2 cellular contexts compared by ENCODE assay signal in the genomic region with DNA sequence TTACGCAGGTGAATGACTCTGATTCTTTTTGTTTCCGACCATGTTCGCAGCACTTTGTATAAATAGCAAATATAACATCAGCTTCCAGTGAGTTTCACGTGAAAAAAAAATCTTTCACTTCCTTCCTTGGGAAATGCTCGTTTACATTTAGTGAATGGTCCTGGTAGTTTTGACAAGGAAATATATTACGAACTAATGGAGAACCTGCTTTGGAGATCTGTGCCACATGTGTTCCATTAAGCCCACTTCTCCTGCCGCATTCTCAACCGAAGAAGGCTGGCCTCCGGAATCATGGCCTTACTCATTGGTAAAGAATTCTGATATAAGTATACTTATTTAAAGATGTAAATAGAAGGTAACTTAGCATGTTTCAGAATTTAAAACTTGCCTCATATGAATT.
TF ChIP-seq lines count a peak whose summit lies in the region.

No MANE protein-coding gene starts in this region.

TF ChIP-seq in H1, 55 proteins besides CTCF, POLR2A, EP300 and RAD21:
- TF ChIP-seq RBBP5 (IDR thresholded peaks at IDR 0.05; ENCODE audit: borderline replicate concordance, low read depth, low read length): no peak
- no peak for TF ChIP-seq SRF (IDR thresholded peaks at IDR 0.05; ENCODE audit: low read depth, low read length)
- TF ChIP-seq, protein P1, sequence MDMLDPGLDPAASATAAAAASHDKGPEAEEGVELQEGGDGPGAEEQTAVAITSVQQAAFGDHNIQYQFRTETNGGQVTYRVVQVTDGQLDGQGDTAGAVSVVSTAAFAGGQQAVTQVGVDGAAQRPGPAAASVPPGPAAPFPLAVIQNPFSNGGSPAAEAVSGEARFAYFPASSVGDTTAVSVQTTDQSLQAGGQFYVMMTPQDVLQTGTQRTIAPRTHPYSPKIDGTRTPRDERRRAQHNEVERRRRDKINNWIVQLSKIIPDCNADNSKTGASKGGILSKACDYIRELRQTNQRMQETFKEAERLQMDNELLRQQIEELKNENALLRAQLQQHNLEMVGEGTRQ (IDR thresholded peaks at IDR 0.05; ENCODE audit: low read length): no peak
- TF ChIP-seq BACH1 (IDR thresholded peaks at IDR 0.05; ENCODE audit: low read length): no peak
- no peak for TF ChIP-seq RXRA (IDR thresholded peaks at IDR 0.05; ENCODE audit: insufficient read depth, low read depth, low read length)
- TF ChIP-seq ZNF274 (IDR thresholded peaks at IDR 0.05; ENCODE audit: borderline replicate concordance, extremely low read depth, low read length): no peak
- TF ChIP-seq, protein P2, sequence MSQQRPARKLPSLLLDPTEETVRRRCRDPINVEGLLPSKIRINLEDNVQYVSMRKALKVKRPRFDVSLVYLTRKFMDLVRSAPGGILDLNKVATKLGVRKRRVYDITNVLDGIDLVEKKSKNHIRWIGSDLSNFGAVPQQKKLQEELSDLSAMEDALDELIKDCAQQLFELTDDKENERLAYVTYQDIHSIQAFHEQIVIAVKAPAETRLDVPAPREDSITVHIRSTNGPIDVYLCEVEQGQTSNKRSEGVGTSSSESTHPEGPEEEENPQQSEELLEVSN (IDR thresholded peaks at IDR 0.05): no peak
- no peak for TF ChIP-seq KDM5A (IDR thresholded peaks at IDR 0.05; ENCODE audit: low read length)
- no peak for TF ChIP-seq SP4 (IDR thresholded peaks at IDR 0.05; ENCODE audit: low read length)
- TF ChIP-seq BCL11A (IDR thresholded peaks at IDR 0.05; ENCODE audit: low read depth in 2 of 2, low read length in 2 of 2): no peak
- no peak for TF ChIP-seq CBX8 (IDR thresholded peaks at IDR 0.05; ENCODE audit: borderline replicate concordance, low read depth, low read length)
- no peak for TF ChIP-seq TEAD4 (IDR thresholded peaks at IDR 0.05; ENCODE audit: low read depth, low read length)
- TF ChIP-seq TCF12 (IDR thresholded peaks at IDR 0.05; ENCODE audit: low read depth, low read length): no peak

TF ChIP-seq in neural cell, 6 proteins besides CTCF, POLR2A, EP300 and RAD21:
- TF ChIP-seq MXI1 (conservative IDR thresholded peaks at IDR 0.05; ENCODE audit: poor library complexity, severe bottlenecking): no peak
- TF ChIP-seq TAF1 (IDR thresholded peaks at IDR 0.05; ENCODE audit: low read depth): no peak
- TF ChIP-seq EZH2 (IDR thresholded peaks at IDR 0.05; ENCODE audit: borderline replicate concordance, insufficient read depth, low read length, poor library complexity, severe bottlenecking): no peak
- no peak for TF ChIP-seq POLR2AphosphoS5 (IDR thresholded peaks at IDR 0.05)
- TF ChIP-seq, protein P3, sequence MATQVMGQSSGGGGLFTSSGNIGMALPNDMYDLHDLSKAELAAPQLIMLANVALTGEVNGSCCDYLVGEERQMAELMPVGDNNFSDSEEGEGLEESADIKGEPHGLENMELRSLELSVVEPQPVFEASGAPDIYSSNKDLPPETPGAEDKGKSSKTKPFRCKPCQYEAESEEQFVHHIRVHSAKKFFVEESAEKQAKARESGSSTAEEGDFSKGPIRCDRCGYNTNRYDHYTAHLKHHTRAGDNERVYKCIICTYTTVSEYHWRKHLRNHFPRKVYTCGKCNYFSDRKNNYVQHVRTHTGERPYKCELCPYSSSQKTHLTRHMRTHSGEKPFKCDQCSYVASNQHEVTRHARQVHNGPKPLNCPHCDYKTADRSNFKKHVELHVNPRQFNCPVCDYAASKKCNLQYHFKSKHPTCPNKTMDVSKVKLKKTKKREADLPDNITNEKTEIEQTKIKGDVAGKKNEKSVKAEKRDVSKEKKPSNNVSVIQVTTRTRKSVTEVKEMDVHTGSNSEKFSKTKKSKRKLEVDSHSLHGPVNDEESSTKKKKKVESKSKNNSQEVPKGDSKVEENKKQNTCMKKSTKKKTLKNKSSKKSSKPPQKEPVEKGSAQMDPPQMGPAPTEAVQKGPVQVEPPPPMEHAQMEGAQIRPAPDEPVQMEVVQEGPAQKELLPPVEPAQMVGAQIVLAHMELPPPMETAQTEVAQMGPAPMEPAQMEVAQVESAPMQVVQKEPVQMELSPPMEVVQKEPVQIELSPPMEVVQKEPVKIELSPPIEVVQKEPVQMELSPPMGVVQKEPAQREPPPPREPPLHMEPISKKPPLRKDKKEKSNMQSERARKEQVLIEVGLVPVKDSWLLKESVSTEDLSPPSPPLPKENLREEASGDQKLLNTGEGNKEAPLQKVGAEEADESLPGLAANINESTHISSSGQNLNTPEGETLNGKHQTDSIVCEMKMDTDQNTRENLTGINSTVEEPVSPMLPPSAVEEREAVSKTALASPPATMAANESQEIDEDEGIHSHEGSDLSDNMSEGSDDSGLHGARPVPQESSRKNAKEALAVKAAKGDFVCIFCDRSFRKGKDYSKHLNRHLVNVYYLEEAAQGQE (IDR thresholded peaks at IDR 0.05; ENCODE audit: borderline replicate concordance): no peak
- no peak for TF ChIP-seq SMC3 (conservative IDR thresholded peaks at IDR 0.05; ENCODE audit: poor library complexity)
TF ChIP-seq in neural cell: peak in this region for 0.
